ENCODE assay signal across 15 cellular contexts in the genomic region with DNA sequence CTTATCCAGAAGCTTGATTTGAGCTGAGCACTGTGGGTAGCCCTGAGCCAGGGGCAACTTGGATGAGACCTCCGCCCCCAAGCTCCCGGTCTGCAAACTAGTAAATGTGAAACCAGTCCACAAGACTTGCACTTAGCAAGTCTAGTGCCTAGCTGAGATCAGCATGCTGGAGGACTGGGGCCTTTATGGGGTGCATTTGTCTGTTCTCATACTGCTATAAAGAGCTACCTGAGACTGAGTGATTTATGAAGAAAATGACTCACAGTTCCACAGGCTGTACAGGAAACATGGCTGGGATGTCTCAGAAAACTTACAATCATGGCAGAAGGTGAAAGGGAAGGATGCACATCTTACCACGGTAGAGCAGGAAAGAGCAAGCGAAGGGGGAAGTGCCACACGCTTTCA. TPM values are rescaled to one million over a fixed set of nuclear protein-coding genes. Genes with fewer than 3 reads are reported as not detected.
DNase-seq lines count a peak whose midpoint lies in the region; ATAC-seq and TF ChIP-seq lines count a peak whose summit lies in the region.
"Had no signal": no experiment of that assay in that cellular context is flagged by ENCODE, and none has a peak within 500 bp of the region (broad histone marks: within the 10 kb centered on the region; RNA-seq: fewer than 3 reads in every experiment).

No MANE protein-coding gene starts in this region.

- dilution Hi-C loops in mammary epithelial cell (cut with HindIII; ENCODE audit: low sequenced_read_pairs) = no loop called here

- no peak overlapping the region for H3K27ac ChIP-seq in mammary epithelial cell (ENCODE audit: insufficient read depth, low read depth, low read length)
- no peak overlapping the region for H3K27ac ChIP-seq in upper lobe of left lung
- H3K27ac ChIP-seq: colonic mucosa had no signal

- no peak for DNase-seq in activated CD4-positive, CD25-positive, alpha-beta regulatory T cell treated with anti-CD3 and anti-CD28 coated beads, Interleukin-2, amount 50 U/mL, for 72 hours
- DNase-seq in mammary epithelial cell (peak; percentile 32), upper lobe of left lung (no peak), SW480 (ENCODE audit: low spot score) (no peak)
- peak; percentile 1 to 35 (median 3) for DNase-seq in stimulated activated CD4-positive, alpha-beta T cell treated with anti-CD3 and anti-CD28 coated beads, TNF-alpha, amount 100 ng/mL, for 24 hours (ENCODE audit: low read depth in 3 of 3)
- DNase-seq: activated gamma-delta T cell, colonic mucosa, H7, mesendoderm, NCI-H1092, NCI-H69 had no signal

- peaks cover 6% of the 10 kb centered on the region for H3K4me1 ChIP-seq in mammary epithelial cell (ENCODE audit: insufficient read depth, low read length)
- peaks cover 3 to 8% (median 5%) of the 10 kb centered on the region in 4 donors for H3K4me1 ChIP-seq in upper lobe of left lung
- H3K4me1 ChIP-seq: colonic mucosa had no signal

- BruUV-seq in mammary epithelial cell (replicated peaks; lab: Mats Ljungman, UMichigan) = no TSS peak

- CTCF ChIA-PET in mammary epithelial cell (lab: Charles Lee; ENCODE audit: low non-redundant PET) = interaction anchor here (0.6 kb wide), 1 partner anchor 40 kb away, joined by 5 read pairs; no protein-coding TSS in a partner anchor

- no peaks in the 10 kb centered on the region for H4K20me1 ChIP-seq in mammary epithelial cell (ENCODE audit: insufficient read depth, low read length)

- H2AFZ ChIP-seq in mammary epithelial cell (ENCODE audit: low read depth, low read length) = peak overlapping the region; percentile 39

- no peak overlapping the region for H3K4me3 ChIP-seq in mammary epithelial cell (replicated peaks in 1 of 3; ENCODE audit: insufficient read depth in 1 of 3, low read depth in 2 of 3, low read length in 3 of 3)
- H3K4me3 ChIP-seq in upper lobe of left lung = no peak overlapping the region
- H3K4me3 ChIP-seq: colonic mucosa had no signal

- H3K27me3 ChIP-seq in mammary epithelial cell (ENCODE audit: insufficient read depth, low read length) (no peaks in the 10 kb centered on the region), upper lobe of left lung (no peaks in the 10 kb centered on the region)
- H3K27me3 ChIP-seq: colonic mucosa had no signal

- no peak for TF ChIP-seq CTCF in mammary epithelial cell (conservative IDR thresholded peaks at IDR 0.05 in 1 of 2, IDR thresholded peaks at IDR 0.05 in 1 of 2; ENCODE audit: extremely low read depth in 1 of 2, insufficient read depth in 1 of 2, low read depth in 1 of 2, low read length in 2 of 2)
- TF ChIP-seq CTCF in upper lobe of left lung (IDR thresholded peaks at IDR 0.05) = no peak

- H3K9me3 ChIP-seq in mammary epithelial cell (replicated peaks; ENCODE audit: insufficient read depth, low read length) (no peaks in the 10 kb centered on the region), upper lobe of left lung (no peaks in the 10 kb centered on the region)
- H3K9me3 ChIP-seq: colonic mucosa had no signal

- in situ Hi-C loops in mammary epithelial cell (cut with MboI; ENCODE audit: low sequenced_read_pairs in 2 of 2) = no loop called here

- H3K36me3 ChIP-seq in mammary epithelial cell (ENCODE audit: insufficient read depth, low read length) (no peaks in the 10 kb centered on the region), upper lobe of left lung (no peaks in the 10 kb centered on the region)
- H3K36me3 ChIP-seq: colonic mucosa had no signal

- peak; percentile 75 to 90 for ATAC-seq in activated CD4-positive, CD25-positive, alpha-beta regulatory T cell treated with anti-CD3 and anti-CD28 coated beads, Interleukin-2, amount 50 U/mL, for 24 hours
- ATAC-seq in HG03432 (IDR thresholded peaks at IDR 0.05; ENCODE audit: unreplicated experiment) = peak; percentile 70
- no peak for ATAC-seq in upper lobe of left lung (ENCODE audit: low FRiP score in 2 of 2)
- ATAC-seq in HG03159 (IDR thresholded peaks at IDR 0.05; ENCODE audit: unreplicated experiment) = no peak

- H3K79me2 ChIP-seq in mammary epithelial cell (ENCODE audit: insufficient read depth, low read length) = no peaks in the 10 kb centered on the region

- TF ChIP-seq POLR2A in upper lobe of left lung (IDR thresholded peaks at IDR 0.05) = no peak

- H3K4me2 ChIP-seq in mammary epithelial cell (ENCODE audit: insufficient read depth, low read depth, low read length) = no peak overlapping the region

- intact Hi-C loops in mammary epithelial cell (cut with micrococcal nuclease) = no loop called here

- H3K9ac ChIP-seq in mammary epithelial cell (ENCODE audit: insufficient read depth, low read length) = no peak overlapping the region

- TF ChIP-seq EP300 in upper lobe of left lung (IDR thresholded peaks at IDR 0.05) = no peak

- 83% methylated on average over 3 of the region's 5 CpGs for WGBS in mammary epithelial cell (ENCODE audit: low coverage, missing lambda C conversion rate)
- whole genome bisulfite sequencing in upper lobe of left lung, 2 donors = 68 to 76% methylated on average over 4 to 5 of the region's 5 CpGs

RNA-seq across cellular contexts. Expression of gene HOPX, which starts 42.1 kb away (rescaled TPM):
- total RNA-seq in mammary epithelial cell = under 1 TPM in 1 of 2 donors, not detected in 1; under 0.01 TPM
- 0.07 TPM for polyA plus RNA-seq in mammary epithelial cell
- not detected for polyA minus RNA-seq in mammary epithelial cell
- total RNA-seq in upper lobe of left lung = 1,000 to 10,000 TPM in 2 of 6 donors, 100 to 1,000 TPM in 4; 235 to 1,594 (median 506) TPM
- total RNA-seq: Daoy, H7 had no signal

Comparison
In these comparisons a context has a peak if more than half of its experiments do, and no peak if none do; other contexts are left out.
1. ATAC-seq: peak in activated CD4-positive, CD25-positive, alpha-beta regulatory T cell treated with anti-CD3 and anti-CD28 coated beads, Interleukin-2, amount 50 U/mL, for 24 hours (2 of 2) and HG03432 (single experiment); none in upper lobe of left lung (0 of 2) and HG03159 (single experiment).
2. DNase-seq: peak in mammary epithelial cell (single experiment) and stimulated activated CD4-positive, alpha-beta T cell treated with anti-CD3 and anti-CD28 coated beads, TNF-alpha, amount 100 ng/mL, for 24 hours (3 of 3); none in activated CD4-positive, CD25-positive, alpha-beta regulatory T cell treated with anti-CD3 and anti-CD28 coated beads, Interleukin-2, amount 50 U/mL, for 72 hours (single experiment), upper lobe of left lung (0 of 2) and SW480 (single experiment).
3. RNA of gene HOPX, which starts 42.1 kb away (total RNA-seq): 235 to 1,594 TPM in upper lobe of left lung; under 0.01 TPM in mammary epithelial cell; every median in the first group is over 100 times any median in the second.